In genomic region chr6:68746376-68746775, GRCh38 we compare ENCODE assay signal across 19 cellular contexts.
DNase-seq lines count a peak whose midpoint lies in the region; ATAC-seq and TF ChIP-seq lines count a peak whose summit lies in the region.
"Had no signal": no experiment of that assay in that cellular context is flagged by ENCODE, and none has a peak within 500 bp of the region (broad histone marks: within the 10 kb centered on the region; RNA-seq: fewer than 3 reads in every experiment).

No MANE protein-coding gene starts in this region.

- no peak overlapping the region for H3K23ac ChIP-seq in mesendoderm (ENCODE audit: low read length)

- H3K4me1 ChIP-seq in mesendoderm (ENCODE audit: control insufficient read depth, low read depth, low read length): no peaks in the 10 kb centered on the region

- H3K4me3 ChIP-seq in mesendoderm (ENCODE audit: low read length): no peak overlapping the region
- H3K4me3 ChIP-seq: GM23338 had no signal

- no peak overlapping the region for H3K4me3 Mint-ChIP-seq in mesothelial cell of epicardium
- H3K4me3 Mint-ChIP-seq: CD4-positive, alpha-beta memory T cell; GM23338; H9 had no signal

- no peak overlapping the region for H2BK120ac ChIP-seq in mesendoderm (ENCODE audit: low read depth, low read length)

- no peak overlapping the region for H4K8ac ChIP-seq in mesendoderm (ENCODE audit: low read depth, low read length)

- in situ Hi-C loops in SK-MEL-5 (cut with HindIII; ENCODE audit: low pct_unique_long_range_greater_than_20kb, low sequenced_read_pairs): no loop called here

- no peaks in the 10 kb centered on the region for H3K79me1 ChIP-seq in mesendoderm (ENCODE audit: low read length)

- TF ChIP-seq CTCF in mesothelial cell of epicardium (IDR thresholded peaks at IDR 0.05; ENCODE audit: unreplicated experiment): no peak

- no peaks in the 10 kb centered on the region for H3K79me2 ChIP-seq in mesendoderm (ENCODE audit: control insufficient read depth, insufficient read depth, low read length)

- H3K36me3 ChIP-seq in mesendoderm (ENCODE audit: control insufficient read depth, insufficient read depth, low read length): no peaks in the 10 kb centered on the region

- peaks cover 3% of the 10 kb centered on the region for H3K27me3 Mint-ChIP-seq in mesothelial cell of epicardium (ENCODE audit: low read depth)
- H3K27me3 Mint-ChIP-seq: CD4-positive, alpha-beta memory T cell had no signal

- H3K4me2 ChIP-seq in mesendoderm (ENCODE audit: low read length): no peak overlapping the region
- H3K4me2 ChIP-seq: GM23338 had no signal

- H3K36me3 Mint-ChIP-seq in mesothelial cell of epicardium: no peaks in the 10 kb centered on the region
- H3K36me3 Mint-ChIP-seq: CD4-positive, alpha-beta memory T cell had no signal

- peaks cover 16% of the 10 kb centered on the region for H3K4me1 Mint-ChIP-seq in mesothelial cell of epicardium
- H3K4me1 Mint-ChIP-seq: H9 had no signal

- no peak overlapping the region for H4K5ac ChIP-seq in mesendoderm (ENCODE audit: low read length)

- DNase-seq in SK-MEL-5 (ENCODE audit: low read depth, low spot score): peak; percentile 8
- DNase-seq in globus pallidus (ENCODE audit: low spot score): peak; percentile 60
- peak; percentile 77 for DNase-seq in pons (ENCODE audit: low spot score)
- DNase-seq in NK-92 treated with Interleukin-12 subunit alpha and Interleukin-12 subunit beta, amount 100 ng/mL, for 24 hours (lab: John Stamatoyannopoulos, UW): no peak
- DNase-seq in mesothelial cell of epicardium (ENCODE audit: low spot score in 2 of 2, unreplicated experiment in 2 of 2): no peak
- DNase-seq in mesendoderm: no peak
- DNase-seq: C1 segment of cervical spinal cord; Calu3; CD4-positive, alpha-beta memory T cell; COR-L47; DMS53; DMS79 treated with DMSO at 0.1 percent for 48 hours; GF-D8; H9 had no signal

- no peak overlapping the region for H3K56ac ChIP-seq in mesendoderm (ENCODE audit: low read length)

- no peak overlapping the region for H2BK5ac ChIP-seq in mesendoderm (ENCODE audit: low read length)

- H3K27me3 ChIP-seq in mesendoderm (ENCODE audit: insufficient read depth, low read length, poor library complexity): no peaks in the 10 kb centered on the region

- peak overlapping the region; percentile 63 for H3K27ac ChIP-seq in cingulate gyrus (ENCODE audit: low read depth, low read length)
- no peak overlapping the region for H3K27ac ChIP-seq in mesendoderm (ENCODE audit: low read depth, low read length)
- H3K27ac ChIP-seq: 22Rv1 had no signal

- H2AK5ac ChIP-seq in mesendoderm (ENCODE audit: low read length): no peak overlapping the region

- no peak overlapping the region for H3K4ac ChIP-seq in mesendoderm (ENCODE audit: low read depth, low read length)

- no peaks in the 10 kb centered on the region for H3K9me3 Mint-ChIP-seq in mesothelial cell of epicardium
- H3K9me3 Mint-ChIP-seq: GM23338, H9 had no signal

- no peak overlapping the region for H3K18ac ChIP-seq in mesendoderm (ENCODE audit: low read length)

- ATAC-seq in HG02588 (IDR thresholded peaks at IDR 0.05; ENCODE audit: unreplicated experiment): no peak
- ATAC-seq: GM23338, HCT116 had no signal

- H3K27ac Mint-ChIP-seq in mesothelial cell of epicardium: no peak overlapping the region
- H3K27ac Mint-ChIP-seq: GM23338, H9 had no signal

- no CpG with 5 or more reads among the region's 1 CpG for WGBS in mesendoderm (ENCODE audit: extremely low coverage, insufficient coverage, low lambda C conversion rate)

- H2BK15ac ChIP-seq in mesendoderm (replicated peaks; ENCODE audit: low read depth): no peak overlapping the region

- H3K9ac ChIP-seq in mesendoderm (ENCODE audit: low read length): no peak overlapping the region

Comparison
In these comparisons a context has a peak if more than half of its experiments do, and no peak if none do; other contexts are left out.
1. DNase-seq: peak in SK-MEL-5 (single experiment), globus pallidus (single experiment) and pons (single experiment); none in NK-92 treated with Interleukin-12 subunit alpha and Interleukin-12 subunit beta, amount 100 ng/mL, for 24 hours (single experiment), mesothelial cell of epicardium (0 of 2) and mesendoderm (single experiment).